In the genomic region with DNA sequence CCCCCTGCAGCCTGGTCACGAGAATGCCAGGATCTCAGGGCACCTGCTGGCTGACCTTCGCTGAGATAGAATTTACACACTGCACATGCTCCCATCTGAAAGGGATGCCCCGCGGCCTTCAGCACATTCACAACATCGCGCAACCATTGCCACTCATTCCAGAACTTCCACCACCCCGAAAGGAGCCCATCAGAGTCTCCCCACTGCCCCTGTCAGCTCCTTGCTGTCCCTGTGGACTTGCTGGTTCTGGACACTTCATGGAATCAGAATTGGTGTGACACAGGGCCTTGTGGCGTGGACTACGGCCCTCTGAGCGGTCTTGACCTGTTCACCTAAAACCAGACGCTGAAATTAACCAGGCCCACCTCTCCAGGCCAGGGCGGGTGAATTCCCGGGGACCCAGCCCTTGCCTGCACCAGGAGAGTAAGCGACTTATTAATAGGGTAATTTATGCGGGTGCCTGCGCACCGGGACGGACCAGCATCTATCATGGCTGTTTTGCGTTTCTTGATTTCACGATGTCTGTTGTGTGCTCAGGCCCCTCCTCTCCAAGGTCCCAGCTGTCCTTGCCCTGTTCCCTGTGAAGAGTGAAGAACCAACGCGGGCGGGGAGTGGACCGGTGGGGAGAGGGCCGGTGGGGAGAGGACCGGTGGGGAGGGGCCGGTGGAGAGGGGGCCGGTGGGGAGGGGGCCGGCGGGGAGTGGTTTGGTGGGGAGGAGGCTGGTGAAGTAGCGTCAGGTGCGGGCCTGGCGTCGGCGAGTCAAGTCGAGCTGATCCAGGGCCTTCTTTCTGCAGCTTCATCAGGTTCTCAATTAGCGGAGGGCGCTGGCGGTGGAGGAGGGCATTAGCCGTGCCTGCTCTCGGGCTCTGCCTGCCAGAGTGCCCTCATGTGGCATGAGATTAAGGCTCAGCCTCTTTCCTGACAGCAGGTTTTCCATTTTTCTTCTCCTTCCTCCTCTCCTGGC, we compare ENCODE assay signal across 8 cellular contexts. TPM values are rescaled to one million over a fixed set of nuclear protein-coding genes. Genes with fewer than 3 reads are reported as not detected.
DNase-seq lines count a peak whose midpoint lies in the region; ATAC-seq, FAIRE-seq and TF ChIP-seq lines count a peak whose summit lies in the region.
"Had no signal": no experiment of that assay in that cellular context is flagged by ENCODE, and none has a peak within 500 bp of the region (broad histone marks: within the 10 kb centered on the region; RNA-seq: fewer than 3 reads in every experiment).

No MANE protein-coding gene starts in this region.

- no peak for TF ChIP-seq POLR2A in HepG2 (IDR thresholded peaks at IDR 0.05; ENCODE audit: insufficient read depth in 1 of 2, low read depth in 2 of 2, low read length in 2 of 2)

- WGBS in HepG2 (ENCODE audit: low lambda C conversion rate), result 27% methylated on average over 37 of the region's 41 CpGs

- POLR2A ChIA-PET in HepG2 (lab: Yijun Ruan, JAX), result no interaction called here

- no peaks in the 10 kb centered on the region for H3K4me1 ChIP-seq in HepG2 (ENCODE audit: insufficient read depth, low read length)

- TF ChIP-seq EP300 in HepG2 (IDR thresholded peaks at IDR 0.05; ENCODE audit: low read depth in 2 of 2, low read length in 2 of 2) (no peak), HepG2 (CRISPR knock-in tag; IDR thresholded peaks at IDR 0.05; ENCODE audit: borderline replicate concordance) (no peak)

- no peak overlapping the region for H3K27ac ChIP-seq in HepG2 (ENCODE audit: extremely low read length, insufficient read depth, low read length)
- H3K27ac ChIP-seq: sigmoid colon had no signal

- no peak for FAIRE-seq in HepG2 (lab: Jason Lieb, UNC)

- H3K79me2 ChIP-seq in HepG2 (ENCODE audit: insufficient read depth, low read length), result no peaks in the 10 kb centered on the region

- no peak for ATAC-seq in HepG2
- ATAC-seq in HG03108 (IDR thresholded peaks at IDR 0.05; ENCODE audit: unreplicated experiment), result no peak

- H3K36me3 ChIP-seq in HepG2 (replicated peaks in 1 of 2; ENCODE audit: control insufficient read depth in 1 of 2, insufficient read depth in 2 of 2, low read length in 2 of 2), result no peaks in the 10 kb centered on the region
- H3K36me3 ChIP-seq: sigmoid colon had no signal

- no peak overlapping the region for H3K4me2 ChIP-seq in HepG2 (ENCODE audit: low read depth, low read length)

- no peak overlapping the region for H2AFZ ChIP-seq in HepG2 (ENCODE audit: low read length)

- DNase-seq in COR-L47 (lab: John Stamatoyannopoulos, UW) (peak; percentile 47), GM12865 (ENCODE audit: low read depth) (peak; percentile 61), RPMI7951 (ENCODE audit: low read depth) (peak; percentile 42), HepG2 (ENCODE audit: low spot score) (no peak), activated gamma-delta T cell (lab: John Stamatoyannopoulos, UW) (no peak), SHP77 treated with DMSO at 0.1 percent for 48 hours (lab: John Stamatoyannopoulos, UW) (no peak)
- DNase-seq: sigmoid colon had no signal

- TF ChIP-seq CTCF in GM12865 (IDR thresholded peaks at IDR 0.05; ENCODE audit: insufficient read depth, low read depth, low read length, missing control alignments), result no peak
- no peak for TF ChIP-seq CTCF in HepG2 (CRISPR knock-in tag; IDR thresholded peaks at IDR 0.05)

- no peaks in the 10 kb centered on the region; the same call in 1 of the 2 replicates for H4K20me1 ChIP-seq in HepG2 (ENCODE audit: insufficient read depth, low read length)

- no peak overlapping the region for H3K4me3 ChIP-seq in GM12865 (ENCODE audit: low read depth, low read length)
- H3K4me3 ChIP-seq in HepG2 (replicated peaks in 1 of 3; ENCODE audit: insufficient read depth in 1 of 3, low read depth in 2 of 3, low read length in 3 of 3), result no peak overlapping the region
- H3K4me3 ChIP-seq: sigmoid colon had no signal

- intact Hi-C loops in HepG2 (cut with micrococcal nuclease; ENCODE audit: unreplicated experiment), result no loop called here

- BruUV-seq in HepG2 (replicated peaks; lab: Mats Ljungman, UMichigan), result no TSS peak

- no peaks in the 10 kb centered on the region for H3K9me3 ChIP-seq in HepG2 (ENCODE audit: low read length)
- H3K9me3 ChIP-seq: sigmoid colon had no signal

- no peak for TF ChIP-seq RAD21 in HepG2 (CRISPR knock-in tag; IDR thresholded peaks at IDR 0.05)

- CTCF ChIA-PET in HepG2 (lab: Yijun Ruan, JAX; ENCODE audit: low intra/inter-chr PET ratio, low total read pairs), result no interaction called here

- H3K27me3 ChIP-seq in HepG2 (ENCODE audit: control insufficient read depth in 1 of 2, insufficient read depth in 2 of 2, low read length in 2 of 2), result peaks cover 66 to 92% of the 10 kb centered on the region in 2 experiments

- no peak overlapping the region for H3K9ac ChIP-seq in HepG2 (ENCODE audit: insufficient read depth, low read depth, low read length)

- in situ Hi-C loops in HepG2 (cut with HindIII; ENCODE audit: extremely low pct_ligation_motif_present, low pct_unique_long_range_greater_than_20kb), result no loop called here

TF ChIP-seq in HepG2, 621 proteins besides CTCF, POLR2A, EP300 and RAD21:
- peak; percentile 92 for TF ChIP-seq EZH2 (conservative IDR thresholded peaks at IDR 0.05; ENCODE audit: low read depth, low read length)
- no peak for TF ChIP-seq ZNF225 (CRISPR knock-in tag; IDR thresholded peaks at IDR 0.05)
- TF ChIP-seq SUZ12 (IDR thresholded peaks at IDR 0.05; ENCODE audit: low read depth, low read length), result 0 out of 2 replicates have a peak, but pooled peaks have one; percentile 10
- TF ChIP-seq HOXA9 (CRISPR knock-in tag; IDR thresholded peaks at IDR 0.05; ENCODE audit: borderline replicate concordance), result no peak

RNA-seq across cellular contexts. Expression of a gene that starts 20.9 kb away (rescaled TPM):
- not detected in 2 replicates for total RNA-seq in RPMI7951 (2014; rRNA removed; shearing (Covaris generic))
- total RNA-seq in HepG2 (2016; rRNA removed; fragmentation: Illumina TruSeq; extraction: Trizol), result not detected in 2 replicates
- not detected in 2 replicates for total RNA-seq in HepG2 (2016; cell fraction: cytosol; rRNA removed; fragmentation: Illumina TruSeq; extraction: Trizol; ENCODE audit: low read depth)
- not detected in 2 replicates for total RNA-seq in HepG2 (2016; cell fraction: insoluble cytoplasmic fraction; rRNA removed; fragmentation: Illumina TruSeq; extraction: Trizol)
- total RNA-seq in HepG2 (2016; cell fraction: membrane; rRNA removed; fragmentation: Illumina TruSeq; extraction: Trizol), result not detected in 2 replicates
- total RNA-seq in HepG2 (2016; cell fraction: nucleus; rRNA removed; fragmentation: Illumina TruSeq; extraction: Trizol), result not detected in 2 replicates
- not detected in 2 replicates for polyA plus RNA-seq in HepG2 (2011; rRNA removed)
- not detected in 2 replicates for polyA plus RNA-seq in HepG2 (2011; cell fraction: cytosol; rRNA removed)
- not detected in 2 replicates for polyA plus RNA-seq in HepG2 (2011; cell fraction: nucleus; rRNA removed)
- not detected in 2 replicates for polyA plus RNA-seq in HepG2 (2012)
- not detected in 2 replicates for polyA plus RNA-seq in HepG2 (2016; cell fraction: cytosol; fragmentation: Illumina TruSeq; extraction: Trizol; ENCODE audit: low read depth)
- polyA plus RNA-seq in HepG2 (2016; cell fraction: insoluble cytoplasmic fraction; fragmentation: Illumina TruSeq; extraction: Trizol; ENCODE audit: low read depth), result not detected in 2 replicates
- not detected in 2 replicates for polyA plus RNA-seq in HepG2 (2016; cell fraction: membrane; fragmentation: Illumina TruSeq; extraction: Trizol; ENCODE audit: low read depth)
- not detected in 2 replicates for polyA plus RNA-seq in HepG2 (2016; cell fraction: nucleus; fragmentation: Illumina TruSeq; extraction: Trizol; ENCODE audit: insufficient read depth, low read depth)
- polyA minus RNA-seq in HepG2 (2011; rRNA and poly(A)+ RNA removed; ENCODE audit: low replicate concordance), result not detected in 2 replicates
- not detected in 2 replicates for polyA minus RNA-seq in HepG2 (2011; cell fraction: cytosol; rRNA and poly(A)+ RNA removed)
- not detected in 2 replicates for polyA minus RNA-seq in HepG2 (2011; cell fraction: nucleus; rRNA and poly(A)+ RNA removed)
- total RNA-seq: sigmoid colon had no signal
- polyA plus RNA-seq: sigmoid colon had no signal

Comparison
In these comparisons a context has a peak if more than half of its experiments do, and no peak if none do; other contexts are left out.
1. DNase-seq: peak in COR-L47 (single experiment), GM12865 (single experiment) and RPMI7951 (single experiment); none in HepG2 (single experiment), activated gamma-delta T cell (single experiment) and SHP77 treated with DMSO at 0.1 percent for 48 hours (single experiment).